ENCODE assay signal across 1 cellular context in the genomic region with DNA sequence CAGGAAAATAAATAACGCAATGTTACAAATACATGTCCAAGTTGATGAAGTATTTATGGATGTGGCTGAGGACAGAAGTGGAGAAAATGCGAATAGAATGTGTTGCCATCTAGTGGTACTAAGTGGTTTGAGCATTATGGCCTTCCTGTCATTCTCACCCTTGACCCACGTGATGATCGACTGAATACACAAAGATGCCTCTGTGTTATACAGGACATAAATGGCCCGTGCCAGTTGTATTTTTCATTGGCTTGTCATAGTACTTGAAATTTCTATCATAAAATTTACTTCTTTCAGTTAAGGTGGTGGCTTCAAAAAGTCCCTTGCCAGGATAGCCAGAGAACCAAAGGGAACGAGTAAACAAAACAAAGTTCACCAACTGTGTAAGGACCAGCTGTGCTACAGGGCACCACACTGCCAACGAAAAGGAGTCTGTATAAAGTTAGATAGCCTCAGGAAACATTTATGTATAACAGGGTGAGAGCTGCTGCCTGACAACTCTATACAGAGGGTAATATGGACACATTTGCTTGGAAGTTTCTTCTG.
TF ChIP-seq lines count a peak whose summit lies in the region.

No MANE protein-coding gene starts in this region.

TF ChIP-seq in IMR-90, 13 proteins besides CTCF, POLR2A, EP300 and RAD21 (continued from another document):
- TF ChIP-seq, protein P1, sequence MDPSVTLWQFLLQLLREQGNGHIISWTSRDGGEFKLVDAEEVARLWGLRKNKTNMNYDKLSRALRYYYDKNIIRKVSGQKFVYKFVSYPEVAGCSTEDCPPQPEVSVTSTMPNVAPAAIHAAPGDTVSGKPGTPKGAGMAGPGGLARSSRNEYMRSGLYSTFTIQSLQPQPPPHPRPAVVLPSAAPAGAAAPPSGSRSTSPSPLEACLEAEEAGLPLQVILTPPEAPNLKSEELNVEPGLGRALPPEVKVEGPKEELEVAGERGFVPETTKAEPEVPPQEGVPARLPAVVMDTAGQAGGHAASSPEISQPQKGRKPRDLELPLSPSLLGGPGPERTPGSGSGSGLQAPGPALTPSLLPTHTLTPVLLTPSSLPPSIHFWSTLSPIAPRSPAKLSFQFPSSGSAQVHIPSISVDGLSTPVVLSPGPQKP (IDR thresholded peaks at IDR 0.05; ENCODE audit: borderline replicate concordance, low read depth, low read length), result no peak
- TF ChIP-seq SMC3 (IDR thresholded peaks at IDR 0.05; ENCODE audit: low read depth, low read length) (peak; percentile 51), MXI1 (IDR thresholded peaks at IDR 0.05; ENCODE audit: borderline replicate concordance, low read depth, low read length) (no peak), RFX5 (IDR thresholded peaks at IDR 0.05; ENCODE audit: low read depth, low read length) (no peak)
